ENCODE assay signal across 9 cellular contexts in the genomic region with DNA sequence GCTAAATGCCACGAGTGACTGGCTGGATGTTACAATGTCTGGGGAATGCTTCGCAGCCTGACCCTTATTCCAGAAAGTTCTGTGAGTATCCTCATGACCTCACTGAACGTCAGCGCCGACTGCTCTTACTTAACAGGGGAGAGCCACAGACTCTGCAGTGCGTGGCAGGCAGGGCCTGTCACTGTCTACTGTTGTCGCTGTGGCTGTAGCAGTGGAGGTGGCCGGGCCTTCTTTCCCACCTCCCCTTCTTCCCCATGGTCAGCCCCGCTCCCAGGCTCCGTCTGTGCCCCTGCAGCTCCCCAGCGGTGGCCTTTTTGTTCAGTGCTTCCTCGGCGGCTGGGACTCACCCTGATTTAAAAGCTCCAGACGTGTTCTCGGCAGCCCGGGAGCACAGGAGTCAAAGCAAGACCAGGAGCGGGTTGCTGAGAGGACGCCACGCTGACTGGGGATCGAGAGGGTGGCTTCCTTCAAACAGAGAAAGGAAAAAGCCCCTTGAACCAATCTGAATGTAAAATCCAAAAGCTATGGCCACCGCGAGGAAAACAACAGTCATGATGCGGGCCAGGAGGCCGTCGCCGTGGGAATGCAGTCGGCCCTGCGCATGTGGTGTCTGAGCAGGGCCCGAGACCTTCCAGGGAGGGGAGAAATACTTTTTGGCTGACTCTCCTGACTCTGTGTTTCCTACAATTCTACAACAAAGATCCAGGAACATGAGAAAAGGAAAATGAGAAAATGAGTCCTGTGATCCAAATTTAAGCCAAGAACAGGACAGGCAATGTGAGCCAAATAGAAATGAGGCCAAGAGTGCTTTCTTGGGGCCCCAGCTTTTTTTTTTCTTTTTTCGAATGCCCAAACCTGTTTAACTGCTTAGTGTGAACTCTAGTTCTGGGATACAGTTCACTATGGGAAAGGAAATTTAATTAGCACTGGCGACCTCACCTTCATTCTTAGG. TPM values are rescaled to one million over a fixed set of nuclear protein-coding genes. Genes with fewer than 3 reads are reported as not detected.
DNase-seq lines count a peak whose midpoint lies in the region; ATAC-seq and TF ChIP-seq lines count a peak whose summit lies in the region.
"Had no signal": no experiment of that assay in that cellular context is flagged by ENCODE, and none has a peak within 500 bp of the region (broad histone marks: within the 10 kb centered on the region; RNA-seq: fewer than 3 reads in every experiment).

No MANE protein-coding gene starts in this region.

- no peaks in the 10 kb centered on the region for H3K36me3 Mint-ChIP-seq in Caco-2 (ENCODE audit: insufficient read depth, unreplicated experiment)

- H3K4me1 ChIP-seq in Caco-2: peaks cover 21% of the 10 kb centered on the region
- H3K4me1 ChIP-seq in left ventricle myocardium inferior: peaks cover 94% of the 10 kb centered on the region
- H3K4me1 ChIP-seq in prostate gland (replicated peaks): peaks cover 47% of the 10 kb centered on the region

- no peaks in the 10 kb centered on the region for H3K9me3 Mint-ChIP-seq in Caco-2 (ENCODE audit: unreplicated experiment)
- H3K9me3 Mint-ChIP-seq: activated B cell treated with CpG ODN at 0.5 μM for 24 hours had no signal

- ATAC-seq in GM21529 (IDR thresholded peaks at IDR 0.05; ENCODE audit: unreplicated experiment): no peak

- H3K4me3 Mint-ChIP-seq in Caco-2 (ENCODE audit: unreplicated experiment): no peak overlapping the region
- H3K4me3 Mint-ChIP-seq: activated B cell treated with CpG ODN at 0.5 μM for 24 hours had no signal

- H3K27me3 ChIP-seq in Caco-2 (replicated peaks; ENCODE audit: control insufficient read depth, insufficient read depth, low read length) (no peaks in the 10 kb centered on the region), left ventricle myocardium inferior (ENCODE audit: low read depth) (no peaks in the 10 kb centered on the region), prostate gland (replicated peaks; ENCODE audit: insufficient read depth) (no peaks in the 10 kb centered on the region)

- H3K9me3 ChIP-seq in Caco-2: no peaks in the 10 kb centered on the region
- H3K9me3 ChIP-seq in left ventricle myocardium inferior (replicated peaks): no peaks in the 10 kb centered on the region
- H3K9me3 ChIP-seq in prostate gland: no peaks in the 10 kb centered on the region

- DNase-seq in Caco-2 (no peak), left ventricle myocardium inferior (peak; percentile 70), prostate gland (ENCODE audit: low spot score) (peak; percentile 69), HPDE6-E6E7 (ENCODE audit: extremely low spot score) (no peak), GDM1 (lab: John Stamatoyannopoulos, UW) (no peak), mesenteric fat pad (ENCODE audit: low spot score) (no peak)
- DNase-seq: activated B cell treated with CpG ODN at 0.5 μM for 24 hours had no signal

- intact Hi-C loops in Caco-2 (cut with micrococcal nuclease; ENCODE audit: unreplicated experiment) (no loop called here), left ventricle myocardium inferior (cut with micrococcal nuclease) (no loop called here), prostate gland (cut with DNase I) (loop anchor here (5.0 to 10.0 kb wide), 3 partner anchors 191 to 453 kb away; no protein-coding TSS in a partner anchor)

- H3K36me3 ChIP-seq in Caco-2 (ENCODE audit: control insufficient read depth, insufficient read depth, low read length) (no peaks in the 10 kb centered on the region), left ventricle myocardium inferior (no peaks in the 10 kb centered on the region), prostate gland (no peaks in the 10 kb centered on the region)

- TF ChIP-seq CTCF in Caco-2 (IDR thresholded peaks at IDR 0.05; ENCODE audit: insufficient read depth in 1 of 2, low read depth in 1 of 2, low read length in 1 of 2, severe bottlenecking in 1 of 2, unreplicated experiment in 1 of 2) (no peak), left ventricle myocardium inferior (IDR thresholded peaks at IDR 0.05; ENCODE audit: borderline replicate concordance) (no peak), prostate gland (IDR thresholded peaks at IDR 0.05) (no peak)

- H3K27ac ChIP-seq in angular gyrus (ENCODE audit: low read depth, low read length): peak overlapping the region; percentile 92
- H3K27ac ChIP-seq in left ventricle myocardium inferior (replicated peaks): peak overlapping the region; percentile 98
- H3K27ac ChIP-seq in prostate gland: peak overlapping the region; percentile 99 to 100

- no TSS peak for BruUV-seq in Caco-2 (replicated peaks; lab: Mats Ljungman, UMichigan)

- H3K4me3 ChIP-seq in Caco-2 (ENCODE audit: low read depth, low read length) (no peak overlapping the region), left ventricle myocardium inferior (peak overlapping the region; percentile 54), prostate gland (peak overlapping the region in 1 of 2 donors; percentile 3)

- WGBS in prostate gland: 22% methylated on average over 31 of the region's 31 CpGs

- peak overlapping the region; percentile 17 for H3K27ac Mint-ChIP-seq in Caco-2 (ENCODE audit: unreplicated experiment)

- no peaks in the 10 kb centered on the region for H3K27me3 Mint-ChIP-seq in Caco-2 (ENCODE audit: insufficient read depth, unreplicated experiment)

- H3K4me1 Mint-ChIP-seq in Caco-2 (ENCODE audit: low read depth, unreplicated experiment): peaks cover 44% of the 10 kb centered on the region

- peak; percentile 47 for TF ChIP-seq POLR2A in prostate gland (IDR thresholded peaks at IDR 0.05)

- POLR2A ChIA-PET in Caco-2 (lab: Charles Lee): no interaction called here

- CTCF ChIA-PET in Caco-2 (lab: Charles Lee): no interaction called here

RNA-seq across cellular contexts. Expression of gene TARBP1, which starts 52.5 kb away (rescaled TPM):
- total RNA-seq in Caco-2 (2022) (33.8 and 37.0 TPM in 2 replicates), left ventricle myocardium inferior (11.4 TPM), prostate gland (10 to 100 TPM; 24.8 to 33.0 TPM), mesenteric fat pad (19.4 TPM)

Comparison
In these comparisons a context has a peak if more than half of its experiments do, and no peak if none do; other contexts are left out.
1. DNase-seq: peak in left ventricle myocardium inferior (single experiment) and prostate gland (single experiment); none in Caco-2 (0 of 2), HPDE6-E6E7 (single experiment), GDM1 (single experiment) and mesenteric fat pad (single experiment).
2. Peak in every context shown above with its lines, with median percentiles within 50 percentile points of each other: H3K27ac ChIP-seq.